Comparison of ENCODE assay signal across 9 cellular contexts in genomic region chr6:43021270-43022047, GRCh38. TPM values are rescaled to one million over a fixed set of nuclear protein-coding genes. Genes with fewer than 3 reads are reported as not detected.
DNase-seq lines count a peak whose midpoint lies in the region; ATAC-seq, FAIRE-seq and TF ChIP-seq lines count a peak whose summit lies in the region.
"Had no signal": no experiment of that assay in that cellular context is flagged by ENCODE, and none has a peak within 500 bp of the region (broad histone marks: within the 10 kb centered on the region; RNA-seq: fewer than 3 reads in every experiment).

RRP36 (plus strand) TSS chr6:43021623; CDS start chr6:43021655, 32 bp downstream.

- no peaks in the 10 kb centered on the region for H4K20me1 ChIP-seq in HepG2 (ENCODE audit: insufficient read depth, low read length)

- no peaks in the 10 kb centered on the region for H3K9me3 ChIP-seq in HepG2 (ENCODE audit: low read length)

- H3K27ac ChIP-seq in HepG2 (ENCODE audit: extremely low read length, insufficient read depth, low read length): peak within 1 kb of the TSS; percentile 77

- no peak within 1 kb of the TSS for H2AFZ ChIP-seq in HepG2 (ENCODE audit: low read length)

- peak within 1 kb of the TSS; percentile 90 for H3K9ac ChIP-seq in HepG2 (ENCODE audit: insufficient read depth, low read depth, low read length)

- H3K36me3 ChIP-seq in HepG2 (replicated peaks in 1 of 2; ENCODE audit: control insufficient read depth in 1 of 2, insufficient read depth in 2 of 2, low read length in 2 of 2): peaks cover 26 to 53% of the 10 kb centered on the region in 2 experiments

- no peak for TF ChIP-seq EP300 in HepG2 (IDR thresholded peaks at IDR 0.05; ENCODE audit: low read depth in 2 of 2, low read length in 2 of 2)
- TF ChIP-seq EP300 in HepG2 (CRISPR knock-in tag; IDR thresholded peaks at IDR 0.05; ENCODE audit: borderline replicate concordance): no peak

- H3K4me2 ChIP-seq in HepG2 (ENCODE audit: low read depth, low read length): peak within 1 kb of the TSS; percentile 95

- peak; percentile 48; the same call in 1 of the 2 replicates for TF ChIP-seq RAD21 in HepG2 (CRISPR knock-in tag; IDR thresholded peaks at IDR 0.05)

- intact Hi-C loops in HepG2 (cut with micrococcal nuclease; ENCODE audit: unreplicated experiment): no loop called here

- in situ Hi-C loops in HepG2 (cut with HindIII; ENCODE audit: extremely low pct_ligation_motif_present, low pct_unique_long_range_greater_than_20kb): no loop called here

- peak; percentile 83 to 87 for TF ChIP-seq POLR2A in HepG2 (IDR thresholded peaks at IDR 0.05; ENCODE audit: insufficient read depth in 1 of 2, low read depth in 2 of 2, low read length in 2 of 2)

- TSS peak; percentile 41 for BruUV-seq in HepG2 (replicated peaks; lab: Mats Ljungman, UMichigan)

- H3K4me3 ChIP-seq in HepG2 (replicated peaks in 1 of 3; ENCODE audit: insufficient read depth in 1 of 3, low read depth in 2 of 3, low read length in 3 of 3): peak within 1 kb of the TSS; percentile 100

- FAIRE-seq in HepG2 (lab: Jason Lieb, UNC): peak; percentile 28
- FAIRE-seq: A204.1 had no signal

- POLR2A ChIA-PET in HepG2 (lab: Yijun Ruan, JAX): interaction anchor here (0.7 to 4.3 kb wide), 26 partner anchors 7 to 275 kb away, joined by 3 to 43 read pairs (median 5); partner anchors contain the start of genes CNPY3, CUL7, CUL9 and GNMT

- ATAC-seq in HG03108 (IDR thresholded peaks at IDR 0.05; ENCODE audit: unreplicated experiment) (peak; percentile 67), HepG2 (peak; percentile 96)

- H3K27me3 ChIP-seq in HepG2 (ENCODE audit: control insufficient read depth in 1 of 2, insufficient read depth in 2 of 2, low read length in 2 of 2): peaks cover 0 to 3% of the 10 kb centered on the region in 2 experiments; a peak in 1 of 5 replicates

- peaks cover 30% of the 10 kb centered on the region for H3K4me1 ChIP-seq in HepG2 (ENCODE audit: insufficient read depth, low read length)

- TF ChIP-seq CTCF in HepG2 (CRISPR knock-in tag; IDR thresholded peaks at IDR 0.05): 0 out of 2 replicates have a peak, but pooled peaks have one; percentile 10

- DNase-seq in NCI-H1417 (lab: John Stamatoyannopoulos, UW) (peak; percentile 70 to 76 (median 71)), NCI-H1417 treated with DMSO at 0.1 percent for 48 hours (lab: John Stamatoyannopoulos, UW) (no peak), NCI-H510A treated with DMSO at 0.1 percent for 48 hours (lab: John Stamatoyannopoulos, UW) (peak; percentile 77), dermis blood vessel endothelial cell (peak; percentile 78), HepG2 (ENCODE audit: low spot score) (peak; percentile 74)
- DNase-seq in activated CD4-positive, alpha-beta T cell treated with anti-CD3 and anti-CD28 coated beads, Interleukin-2, amount 50 U/mL, for 1 hour: peak; percentile 59
- peak; percentile 66 to 68 for DNase-seq in stimulated activated CD4-positive, alpha-beta T cell treated with anti-CD3 and anti-CD28 coated beads, Interleukin-2, amount 100 ng/mL, for 48 hours

- CTCF ChIA-PET in HepG2 (lab: Yijun Ruan, JAX; ENCODE audit: low intra/inter-chr PET ratio, low total read pairs): no interaction called here

- WGBS in HepG2 (ENCODE audit: low lambda C conversion rate): 5% methylated on average over 20 of the region's 56 CpGs

- H3K79me2 ChIP-seq in HepG2 (ENCODE audit: insufficient read depth, low read length): peaks cover 25% of the 10 kb centered on the region

TF ChIP-seq in HepG2, 621 proteins besides CTCF, POLR2A, EP300 and RAD21 (continues in another document):
- peak; percentile 23; the same call in 1 of the 2 replicates for TF ChIP-seq MIER3 (CRISPR knock-in tag; IDR thresholded peaks at IDR 0.05; ENCODE audit: borderline replicate concordance)
- TF ChIP-seq ATM (IDR thresholded peaks at IDR 0.05; ENCODE audit: borderline replicate concordance): no peak
- TF ChIP-seq ZEB1 (IDR thresholded peaks at IDR 0.05; ENCODE audit: insufficient replicate concordance, low read depth): no peak
- no peak for TF ChIP-seq IKZF1 (IDR thresholded peaks at IDR 0.05)
- TF ChIP-seq FOXA1 (IDR thresholded peaks at IDR 0.05): no peak
- TF ChIP-seq FOXA1 (CRISPR knock-in tag; IDR thresholded peaks at IDR 0.05): no peak
- TF ChIP-seq GRHL1 (CRISPR knock-in tag; conservative IDR thresholded peaks at IDR 0.05): no peak
- no peak for TF ChIP-seq RERE (CRISPR knock-in tag; IDR thresholded peaks at IDR 0.05; ENCODE audit: low read depth)
- TF ChIP-seq CCDC6 (CRISPR knock-in tag; IDR thresholded peaks at IDR 0.05): no peak
- peak; percentile 96 for TF ChIP-seq AGO1 (IDR thresholded peaks at IDR 0.05; ENCODE audit: low read depth, low read length, poor library complexity, severe bottlenecking)
- no peak for TF ChIP-seq GZF1 (CRISPR knock-in tag; IDR thresholded peaks at IDR 0.05)

RNA-seq across cellular contexts. Expression of gene RRP36, which starts in this region (rescaled TPM):
- 100 and 147 TPM in 2 replicates for total RNA-seq in dermis blood vessel endothelial cell
- 144 and 184 TPM in 2 replicates for total RNA-seq in HepG2 (2016; rRNA removed; fragmentation: Illumina TruSeq; extraction: Trizol)
- total RNA-seq in HepG2 (2016; cell fraction: cytosol; rRNA removed; fragmentation: Illumina TruSeq; extraction: Trizol; ENCODE audit: low read depth): 41.5 and 43.9 TPM in 2 replicates
- 139 and 185 TPM in 2 replicates for total RNA-seq in HepG2 (2016; cell fraction: insoluble cytoplasmic fraction; rRNA removed; fragmentation: Illumina TruSeq; extraction: Trizol)
- 82.9 and 85.4 TPM in 2 replicates for total RNA-seq in HepG2 (2016; cell fraction: membrane; rRNA removed; fragmentation: Illumina TruSeq; extraction: Trizol)
- total RNA-seq in HepG2 (2016; cell fraction: nucleus; rRNA removed; fragmentation: Illumina TruSeq; extraction: Trizol): 49.7 and 52.1 TPM in 2 replicates
- polyA plus RNA-seq in HepG2 (2011; rRNA removed): 29.5 and 31.1 TPM in 2 replicates
- 28.3 and 36.3 TPM in 2 replicates for polyA plus RNA-seq in HepG2 (2011; cell fraction: cytosol; rRNA removed)
- polyA plus RNA-seq in HepG2 (2011; cell fraction: nucleus; rRNA removed): 8.2 and 11.1 TPM in 2 replicates
- 35.6 and 36.9 TPM in 2 replicates for polyA plus RNA-seq in HepG2 (2012)
- 26.9 and 28.8 TPM in 2 replicates for polyA plus RNA-seq in HepG2 (2016; cell fraction: cytosol; fragmentation: Illumina TruSeq; extraction: Trizol; ENCODE audit: low read depth)
- polyA plus RNA-seq in HepG2 (2016; cell fraction: insoluble cytoplasmic fraction; fragmentation: Illumina TruSeq; extraction: Trizol; ENCODE audit: low read depth): 145 and 156 TPM in 2 replicates
- 45.9 and 51.4 TPM in 2 replicates for polyA plus RNA-seq in HepG2 (2016; cell fraction: membrane; fragmentation: Illumina TruSeq; extraction: Trizol; ENCODE audit: low read depth)
- polyA plus RNA-seq in HepG2 (2016; cell fraction: nucleus; fragmentation: Illumina TruSeq; extraction: Trizol; ENCODE audit: insufficient read depth, low read depth): 64.0 and 64.6 TPM in 2 replicates
- 22.6 and 58.3 TPM in 2 replicates for polyA minus RNA-seq in HepG2 (2011; rRNA and poly(A)+ RNA removed; ENCODE audit: low replicate concordance)
- 22.8 and 24.6 TPM in 2 replicates for polyA minus RNA-seq in HepG2 (2011; cell fraction: cytosol; rRNA and poly(A)+ RNA removed)
- 12.1 and 18.5 TPM in 2 replicates for polyA minus RNA-seq in HepG2 (2011; cell fraction: nucleus; rRNA and poly(A)+ RNA removed)
